In genomic region chr11:28842716-28843115, GRCh38 we compare ENCODE assay signal across 18 cellular contexts.
A peak's percentile ranks its signal among the peaks of the same experiment; 100 is the strongest.
DNase-seq lines count a peak whose midpoint lies in the region; ATAC-seq and TF ChIP-seq lines count a peak whose summit lies in the region.
"Had no signal": no experiment of that assay in that cellular context is flagged by ENCODE, and none has a peak within 500 bp of the region (broad histone marks: within the 10 kb centered on the region; RNA-seq: fewer than 3 reads in every experiment).

No MANE protein-coding gene starts in this region.

- ATAC-seq in stimulated activated naive CD8-positive, alpha-beta T cell treated with anti-CD3 and anti-CD28 coated beads, Interleukin-15, Interleukin-2, amounts not matched to agents 100 U/mL and 50 U/mL, for 24 hours: no peak
- no peak for ATAC-seq in activated naive CD8-positive, alpha-beta T cell treated with anti-CD3 and anti-CD28 coated beads, Interleukin-2, amount 50 U/mL, for 24 hours
- no peak for ATAC-seq in HG03354 (IDR thresholded peaks at IDR 0.05; ENCODE audit: poor library complexity, severe bottlenecking, unreplicated experiment)
- ATAC-seq: GM12878 had no signal

- in situ Hi-C loops in astrocyte of the spinal cord (cut with HindIII; ENCODE audit: low sequenced_read_pairs): no loop called here

- H3K27ac Mint-ChIP-seq in activated naive CD8-positive, alpha-beta T cell treated with anti-CD3 and anti-CD28 coated beads, Interleukin-2, amount 50 U/mL, for 24 hours: no peak overlapping the region
- H3K27ac Mint-ChIP-seq: CD14-positive monocyte; CD8-positive, alpha-beta memory T cell; HFFc6; IgD-negative memory B cell had no signal

- no peak overlapping the region for H3K4me3 Mint-ChIP-seq in activated naive CD8-positive, alpha-beta T cell treated with anti-CD3 and anti-CD28 coated beads, Interleukin-2, amount 50 U/mL, for 24 hours
- H3K4me3 Mint-ChIP-seq: CD14-positive monocyte; CD8-positive, alpha-beta memory T cell; HFFc6; IgD-negative memory B cell had no signal

- H3K4me3 ChIP-seq in astrocyte of the spinal cord (ENCODE audit: low read depth, low read length): no peak overlapping the region
- H3K4me3 ChIP-seq: GM12878 had no signal

- no peaks in the 10 kb centered on the region for H3K27me3 Mint-ChIP-seq in activated naive CD8-positive, alpha-beta T cell treated with anti-CD3 and anti-CD28 coated beads, Interleukin-2, amount 50 U/mL, for 24 hours
- H3K27me3 Mint-ChIP-seq: CD8-positive, alpha-beta memory T cell; IgD-negative memory B cell had no signal

- DNase-seq in EH (ENCODE audit: low read depth) (peak; percentile 7), HT1080 (ENCODE audit: low read depth) (peak; percentile 60), astrocyte of the spinal cord (ENCODE audit: low read depth, low spot score) (peak; percentile 23), kidney tubule cell (ENCODE audit: low spot score) (peak; percentile 48), NCI-H2081 (lab: John Stamatoyannopoulos, UW) (no peak)
- DNase-seq in stimulated activated naive CD8-positive, alpha-beta T cell treated with anti-CD3 and anti-CD28 coated beads, Interleukin-15, Interleukin-2, amounts not matched to agents 100 U/mL and 50 U/mL, for 24 hours: no peak
- no peak for DNase-seq in activated naive CD8-positive, alpha-beta T cell treated with anti-CD3 and anti-CD28 coated beads, Interleukin-2, amount 50 U/mL, for 24 hours
- DNase-seq: BE2C; Caco-2; CD8-positive, alpha-beta memory T cell; DND-41; HCEC 1CT; HFFc6; KG1 had no signal

- peaks cover 6% of the 10 kb centered on the region for H3K9me3 Mint-ChIP-seq in activated naive CD8-positive, alpha-beta T cell treated with anti-CD3 and anti-CD28 coated beads, Interleukin-2, amount 50 U/mL, for 24 hours
- H3K9me3 Mint-ChIP-seq: HFFc6 had no signal

- H3K4me1 Mint-ChIP-seq in activated naive CD8-positive, alpha-beta T cell treated with anti-CD3 and anti-CD28 coated beads, Interleukin-2, amount 50 U/mL, for 24 hours: no peaks in the 10 kb centered on the region
- H3K4me1 Mint-ChIP-seq: CD14-positive monocyte; CD8-positive, alpha-beta memory T cell; IgD-negative memory B cell had no signal

- no peaks in the 10 kb centered on the region for H3K36me3 Mint-ChIP-seq in activated naive CD8-positive, alpha-beta T cell treated with anti-CD3 and anti-CD28 coated beads, Interleukin-2, amount 50 U/mL, for 24 hours (ENCODE audit: low read depth)
- H3K36me3 Mint-ChIP-seq: CD14-positive monocyte; CD8-positive, alpha-beta memory T cell; IgD-negative memory B cell had no signal

- TF ChIP-seq CTCF in astrocyte of the spinal cord (IDR thresholded peaks at IDR 0.05; ENCODE audit: low read depth, low read length): no peak

Comparison
In these comparisons a context has a peak if more than half of its experiments do, and no peak if none do; other contexts are left out.
1. DNase-seq: peak in EH (single experiment), HT1080 (single experiment), astrocyte of the spinal cord (single experiment) and kidney tubule cell (single experiment); none in stimulated activated naive CD8-positive, alpha-beta T cell treated with anti-CD3 and anti-CD28 coated beads, Interleukin-15, Interleukin-2, amounts not matched to agents 100 U/mL and 50 U/mL, for 24 hours (single experiment), NCI-H2081 (0 of 2) and activated naive CD8-positive, alpha-beta T cell treated with anti-CD3 and anti-CD28 coated beads, Interleukin-2, amount 50 U/mL, for 24 hours (single experiment).